Comparison of ENCODE assay signal across 11 cellular contexts in the genomic region with DNA sequence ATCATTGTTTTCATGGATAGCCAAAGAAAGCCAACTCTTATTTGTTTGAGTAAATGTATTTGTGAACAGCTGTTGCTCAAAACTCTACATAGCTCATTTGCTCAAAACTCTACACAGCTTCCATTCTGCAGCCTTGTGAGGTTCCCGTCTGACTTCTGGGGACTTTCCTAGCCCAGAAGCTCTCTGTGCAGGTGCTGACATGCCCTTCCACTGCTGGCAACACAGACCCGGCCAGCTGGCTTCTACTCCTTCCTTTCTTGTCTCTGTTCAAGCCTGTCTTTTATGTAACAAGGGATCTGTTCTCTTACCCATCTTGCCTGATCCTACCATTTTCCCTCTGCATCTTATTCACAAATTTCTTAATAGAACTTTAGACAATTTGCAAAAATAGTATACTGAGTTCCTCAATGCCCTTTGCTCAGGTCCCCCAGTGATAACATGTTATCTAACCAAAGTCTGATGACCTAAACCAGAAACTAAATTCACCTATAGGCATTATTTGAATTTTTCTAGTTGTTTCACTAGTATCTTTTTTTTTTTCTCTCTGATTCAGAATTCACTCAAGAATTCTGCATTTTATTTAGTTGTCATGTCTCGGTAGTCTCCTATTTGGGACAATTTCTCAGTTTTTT.
A peak's percentile ranks its signal among the peaks of the same experiment; 100 is the strongest.
DNase-seq lines count a peak whose midpoint lies in the region; ATAC-seq and TF ChIP-seq lines count a peak whose summit lies in the region.
"Had no signal": no experiment of that assay in that cellular context is flagged by ENCODE, and none has a peak within 500 bp of the region (broad histone marks: within the 10 kb centered on the region; RNA-seq: fewer than 3 reads in every experiment).

No MANE protein-coding gene starts in this region.

- ATAC-seq in GM21367 (IDR thresholded peaks at IDR 0.05; ENCODE audit: unreplicated experiment) (peak; percentile 84), HG03066 (IDR thresholded peaks at IDR 0.05; ENCODE audit: low read depth, unreplicated experiment) (peak; percentile 88), RWPE2 (ENCODE audit: low read depth) (peak; percentile 36; the same call in 1 of the 3 replicates)

- WGBS in adrenal gland, 4 donors: 48 to 63% (median 56%) methylated on average over 3 of the region's 3 CpGs

- intact Hi-C loops in adrenal gland (cut with DNase I) (no loop called here), CD14-positive monocyte (cut with micrococcal nuclease) (no loop called here)

- no peaks in the 10 kb centered on the region for H3K27me3 ChIP-seq in RWPE2 (ENCODE audit: insufficient read depth, poor library complexity, severe bottlenecking)
- no peaks in the 10 kb centered on the region for H3K27me3 ChIP-seq in adrenal gland

- no peak overlapping the region for H3K27ac ChIP-seq in RWPE2 (ENCODE audit: poor library complexity, severe bottlenecking)
- H3K27ac ChIP-seq in adrenal gland: no peak overlapping the region

- in situ Hi-C loops in GM13976 (cut with MboI; ENCODE audit: low sequenced_read_pairs, unreplicated experiment): no loop called here

- no peaks in the 10 kb centered on the region for H3K36me3 Mint-ChIP-seq in CD14-positive monocyte

- peaks cover 0 to 10% (median 3%) of the 10 kb centered on the region in 7 donors for H3K9me3 Mint-ChIP-seq in CD14-positive monocyte

- H3K4me3 ChIP-seq in RWPE2 (ENCODE audit: severe bottlenecking) (no peak overlapping the region), adrenal gland (no peak overlapping the region)

- no peak for TF ChIP-seq POLR2A in adrenal gland (IDR thresholded peaks at IDR 0.05)

- no peaks in the 10 kb centered on the region for H3K36me3 ChIP-seq in RWPE2 (ENCODE audit: low read depth)
- no peaks in the 10 kb centered on the region for H3K36me3 ChIP-seq in adrenal gland (replicated peaks in 1 of 2)

- H3K4me1 ChIP-seq in RWPE2 (ENCODE audit: insufficient read depth, poor library complexity, severe bottlenecking) (no peaks in the 10 kb centered on the region), adrenal gland (replicated peaks in 1 of 2) (no peaks in the 10 kb centered on the region)

- no peak overlapping the region for H3K4me3 Mint-ChIP-seq in CD14-positive monocyte
- H3K4me3 Mint-ChIP-seq: B cell had no signal

- no peaks in the 10 kb centered on the region for H3K4me1 Mint-ChIP-seq in CD14-positive monocyte
- H3K4me1 Mint-ChIP-seq: B cell had no signal

- peak; percentile 26 for DNase-seq in GM13976 (ENCODE audit: low spot score)
- DNase-seq in RWPE2 (ENCODE audit: low spot score): no peak
- no peak for DNase-seq in kidney glomerular epithelial cell (lab: John Stamatoyannopoulos, UW)
- no peak for DNase-seq in adrenal gland
- no peak for DNase-seq in RPMI8226
- DNase-seq in CD14-positive monocyte (ENCODE audit: low spot score): no peak
- DNase-seq: NCI-H2029 treated with DMSO at 0.1 percent for 48 hours, SK-N-SH had no signal

- no peak for TF ChIP-seq CTCF in GM13976 (IDR thresholded peaks at IDR 0.05; ENCODE audit: borderline replicate concordance, control extremely low read depth, extremely low read depth, insufficient read depth, missing control alignments)
- no peak for TF ChIP-seq CTCF in RWPE2 (IDR thresholded peaks at IDR 0.05; ENCODE audit: poor library complexity, severe bottlenecking)
- no peak for TF ChIP-seq CTCF in adrenal gland (IDR thresholded peaks at IDR 0.05)
- no peak for TF ChIP-seq CTCF in CD14-positive monocyte (IDR thresholded peaks at IDR 0.05)

- H3K27ac Mint-ChIP-seq in CD14-positive monocyte: no peak overlapping the region
- H3K27ac Mint-ChIP-seq: B cell had no signal

- no peaks in the 10 kb centered on the region for H3K27me3 Mint-ChIP-seq in CD14-positive monocyte (ENCODE audit: low read depth in 3 of 3)
- H3K27me3 Mint-ChIP-seq: B cell had no signal

- H3K9me3 ChIP-seq in RWPE2 (ENCODE audit: severe bottlenecking) (no peaks in the 10 kb centered on the region), adrenal gland (replicated peaks in 1 of 3) (no peaks in the 10 kb centered on the region)

Comparison
In these comparisons a context has a peak if more than half of its experiments do, and no peak if none do; other contexts are left out.
1. ATAC-seq: peak in every context shown above with its lines; median percentile 88 in HG03066; 84 in GM21367; 36 in RWPE2.